Comparison of ENCODE assay signal across 9 cellular contexts in the genomic region with DNA sequence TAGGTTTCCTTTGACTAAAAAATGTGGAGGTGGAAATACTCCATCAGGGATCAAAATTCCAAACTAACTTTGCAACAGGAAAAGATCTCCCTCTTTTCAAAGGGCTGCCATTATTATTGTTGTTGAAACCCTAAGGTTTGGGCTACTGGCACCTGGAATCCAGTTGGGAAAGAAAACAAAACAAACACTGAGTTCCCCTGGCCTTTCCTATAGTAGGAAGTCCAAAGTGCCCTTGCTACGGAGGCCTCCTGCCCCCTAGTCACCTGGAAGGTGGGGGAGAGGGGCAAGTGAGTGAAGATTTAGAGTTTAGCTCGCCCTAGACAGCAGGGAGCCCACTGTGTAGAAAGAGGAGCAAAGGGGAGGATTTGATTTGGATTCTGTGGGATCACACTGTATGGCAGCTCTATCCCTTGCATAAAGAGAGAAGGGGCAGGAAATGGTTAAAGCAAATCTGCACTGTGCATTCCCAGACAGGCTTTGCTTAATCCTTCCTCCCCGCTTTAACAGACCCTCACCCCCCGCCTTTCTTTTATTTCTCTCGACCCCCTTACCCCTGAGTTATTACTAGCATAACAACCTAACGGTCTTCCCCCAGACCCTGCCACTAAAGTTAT. TPM values are rescaled to one million over a fixed set of nuclear protein-coding genes. Genes with fewer than 3 reads are reported as not detected.
DNase-seq lines count a peak whose midpoint lies in the region; ATAC-seq and TF ChIP-seq lines count a peak whose summit lies in the region.
"Had no signal": no experiment of that assay in that cellular context is flagged by ENCODE, and none has a peak within 500 bp of the region (broad histone marks: within the 10 kb centered on the region; RNA-seq: fewer than 3 reads in every experiment).

No MANE protein-coding gene starts in this region.

- no peaks in the 10 kb centered on the region for H3K9me3 ChIP-seq in esophagus muscularis mucosa

- TF ChIP-seq CTCF in esophagus muscularis mucosa (IDR thresholded peaks at IDR 0.05) (no peak), progenitor cell of endocrine pancreas (IDR thresholded peaks at IDR 0.05; ENCODE audit: unreplicated experiment) (no peak), lower leg skin (IDR thresholded peaks at IDR 0.05) (no peak)

- WGBS in esophagus muscularis mucosa: 15% methylated on average over 6 of the region's 6 CpGs
- WGBS in lower leg skin, 2 donors: 21 to 25% methylated on average over 6 of the region's 6 CpGs

- H3K27ac Mint-ChIP-seq in progenitor cell of endocrine pancreas: peak overlapping the region; percentile 96

- peak overlapping the region; percentile 91 for H3K4me3 Mint-ChIP-seq in progenitor cell of endocrine pancreas (ENCODE audit: low read depth)

- intact Hi-C loops in esophagus muscularis mucosa (cut with DNase I) (loop anchor here (2.0 to 10.0 kb wide), 3 partner anchors 81 to 1291 kb away; no protein-coding TSS in a partner anchor), lower leg skin (cut with DNase I; ENCODE audit: low total_unique reads) (no loop called here)

- no peak for ATAC-seq in GM21528 (IDR thresholded peaks at IDR 0.05; ENCODE audit: low FRiP score, unreplicated experiment)

- TF ChIP-seq POLR2A in esophagus muscularis mucosa (IDR thresholded peaks at IDR 0.05; ENCODE audit: low read depth) (no peak), lower leg skin (IDR thresholded peaks at IDR 0.05) (no peak), erythroblast (IDR thresholded peaks at IDR 0.05; ENCODE audit: low read length) (no peak)

- no peaks in the 10 kb centered on the region for H3K36me3 ChIP-seq in esophagus muscularis mucosa

- H3K9me3 Mint-ChIP-seq in progenitor cell of endocrine pancreas (ENCODE audit: low read depth): peaks cover 3% of the 10 kb centered on the region

- H3K4me3 ChIP-seq in esophagus muscularis mucosa: peak overlapping the region; percentile 62 to 85 (median 78)
- no peak overlapping the region for H3K4me3 ChIP-seq in lower leg skin (ENCODE audit: low read depth, poor library complexity, severe bottlenecking)

- no peaks in the 10 kb centered on the region for H3K36me3 Mint-ChIP-seq in progenitor cell of endocrine pancreas (ENCODE audit: insufficient read depth)

- DNase-seq in EL (peak; percentile 9), OCI-M1 (lab: John Stamatoyannopoulos, UW) (peak; percentile 45), esophagus muscularis mucosa (ENCODE audit: extremely low spot score) (no peak), progenitor cell of endocrine pancreas (ENCODE audit: low spot score, unreplicated experiment) (no peak), SIG-M5 (lab: John Stamatoyannopoulos, UW) (no peak), lower leg skin (ENCODE audit: low spot score in 2 of 2) (no peak), erythroblast (lab: John Stamatoyannopoulos, UW) (no peak)

- peaks cover 22 to 36% (median 33%) of the 10 kb centered on the region in 4 donors for H3K4me1 ChIP-seq in esophagus muscularis mucosa

- no peaks in the 10 kb centered on the region for H3K27me3 ChIP-seq in esophagus muscularis mucosa

- H3K4me1 Mint-ChIP-seq in progenitor cell of endocrine pancreas (ENCODE audit: low read depth): peaks cover 18% of the 10 kb centered on the region

- H3K27ac ChIP-seq in esophagus muscularis mucosa (replicated peaks in 1 of 4): peak overlapping the region; percentile 86 to 95 (median 91)

- TF ChIP-seq EP300 in esophagus muscularis mucosa (IDR thresholded peaks at IDR 0.05): no peak

- peaks cover 37% of the 10 kb centered on the region for H3K27me3 Mint-ChIP-seq in progenitor cell of endocrine pancreas

RNA-seq across cellular contexts. Expression of a gene that starts 0.7 kb away (rescaled TPM):
- 10 to 100 TPM; 44.0 to 60.9 (median 49.7) TPM for total RNA-seq in esophagus muscularis mucosa
- total RNA-seq in progenitor cell of endocrine pancreas: 1.7 and 2.5 TPM in 2 replicates
- 1 to 10 TPM; 1.8 to 8.6 (median 2.8) TPM for total RNA-seq in lower leg skin
- total RNA-seq: T-helper 2 cell treated with Interferon-gamma antibody and Interleukin-4, amounts not matched to agents 100 ng/mL and 5 ng/mL, for 36 hours had no signal

Comparison
In these comparisons a context has a peak if more than half of its experiments do, and no peak if none do; other contexts are left out.
1. DNase-seq: peak in EL (single experiment) and OCI-M1 (single experiment); none in esophagus muscularis mucosa (single experiment), progenitor cell of endocrine pancreas (single experiment), SIG-M5 (single experiment), lower leg skin (0 of 2) and erythroblast (0 of 2).
2. RNA of a gene that starts 0.7 kb away (total RNA-seq): 44.0 to 60.9 TPM in esophagus muscularis mucosa; 1.8 to 8.6 TPM in lower leg skin and 1.7 to 2.5 TPM in progenitor cell of endocrine pancreas; every median in the first group is over 4 times any median in the second.